In the genomic region with DNA sequence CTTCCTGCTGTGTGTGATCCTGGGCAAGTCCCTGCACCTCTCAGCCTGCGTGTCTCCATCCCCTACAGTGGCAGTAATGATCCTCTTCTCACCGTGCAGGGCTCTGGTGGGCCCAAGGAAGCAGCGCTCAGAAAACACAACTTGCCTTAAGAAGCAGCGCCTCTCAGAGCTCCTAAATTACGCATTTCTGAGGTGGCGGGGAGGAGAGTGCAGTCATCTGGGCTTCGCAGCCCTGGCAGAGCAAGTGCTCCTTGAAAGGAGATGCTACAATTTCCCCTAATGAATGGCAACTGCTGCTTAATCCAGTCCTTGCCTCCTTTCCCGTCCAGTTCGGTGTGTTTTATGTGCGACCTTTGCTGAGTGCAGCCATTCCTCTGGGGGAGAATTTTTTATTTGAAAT, we compare ENCODE assay signal across 1 cellular context.
TF ChIP-seq lines count a peak whose summit lies in the region.

No MANE protein-coding gene starts in this region.

TF ChIP-seq in WTC11, 78 proteins besides CTCF, POLR2A, EP300 and RAD21 (continued from another document):
- TF ChIP-seq, protein P1, sequence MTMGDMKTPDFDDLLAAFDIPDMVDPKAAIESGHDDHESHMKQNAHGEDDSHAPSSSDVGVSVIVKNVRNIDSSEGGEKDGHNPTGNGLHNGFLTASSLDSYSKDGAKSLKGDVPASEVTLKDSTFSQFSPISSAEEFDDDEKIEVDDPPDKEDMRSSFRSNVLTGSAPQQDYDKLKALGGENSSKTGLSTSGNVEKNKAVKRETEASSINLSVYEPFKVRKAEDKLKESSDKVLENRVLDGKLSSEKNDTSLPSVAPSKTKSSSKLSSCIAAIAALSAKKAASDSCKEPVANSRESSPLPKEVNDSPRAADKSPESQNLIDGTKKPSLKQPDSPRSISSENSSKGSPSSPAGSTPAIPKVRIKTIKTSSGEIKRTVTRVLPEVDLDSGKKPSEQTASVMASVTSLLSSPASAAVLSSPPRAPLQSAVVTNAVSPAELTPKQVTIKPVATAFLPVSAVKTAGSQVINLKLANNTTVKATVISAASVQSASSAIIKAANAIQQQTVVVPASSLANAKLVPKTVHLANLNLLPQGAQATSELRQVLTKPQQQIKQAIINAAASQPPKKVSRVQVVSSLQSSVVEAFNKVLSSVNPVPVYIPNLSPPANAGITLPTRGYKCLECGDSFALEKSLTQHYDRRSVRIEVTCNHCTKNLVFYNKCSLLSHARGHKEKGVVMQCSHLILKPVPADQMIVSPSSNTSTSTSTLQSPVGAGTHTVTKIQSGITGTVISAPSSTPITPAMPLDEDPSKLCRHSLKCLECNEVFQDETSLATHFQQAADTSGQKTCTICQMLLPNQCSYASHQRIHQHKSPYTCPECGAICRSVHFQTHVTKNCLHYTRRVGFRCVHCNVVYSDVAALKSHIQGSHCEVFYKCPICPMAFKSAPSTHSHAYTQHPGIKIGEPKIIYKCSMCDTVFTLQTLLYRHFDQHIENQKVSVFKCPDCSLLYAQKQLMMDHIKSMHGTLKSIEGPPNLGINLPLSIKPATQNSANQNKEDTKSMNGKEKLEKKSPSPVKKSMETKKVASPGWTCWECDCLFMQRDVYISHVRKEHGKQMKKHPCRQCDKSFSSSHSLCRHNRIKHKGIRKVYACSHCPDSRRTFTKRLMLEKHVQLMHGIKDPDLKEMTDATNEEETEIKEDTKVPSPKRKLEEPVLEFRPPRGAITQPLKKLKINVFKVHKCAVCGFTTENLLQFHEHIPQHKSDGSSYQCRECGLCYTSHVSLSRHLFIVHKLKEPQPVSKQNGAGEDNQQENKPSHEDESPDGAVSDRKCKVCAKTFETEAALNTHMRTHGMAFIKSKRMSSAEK (CRISPR knock-in tag; IDR thresholded peaks at IDR 0.05; ENCODE audit: borderline replicate concordance) = no peak
- TF ChIP-seq, protein P2, sequence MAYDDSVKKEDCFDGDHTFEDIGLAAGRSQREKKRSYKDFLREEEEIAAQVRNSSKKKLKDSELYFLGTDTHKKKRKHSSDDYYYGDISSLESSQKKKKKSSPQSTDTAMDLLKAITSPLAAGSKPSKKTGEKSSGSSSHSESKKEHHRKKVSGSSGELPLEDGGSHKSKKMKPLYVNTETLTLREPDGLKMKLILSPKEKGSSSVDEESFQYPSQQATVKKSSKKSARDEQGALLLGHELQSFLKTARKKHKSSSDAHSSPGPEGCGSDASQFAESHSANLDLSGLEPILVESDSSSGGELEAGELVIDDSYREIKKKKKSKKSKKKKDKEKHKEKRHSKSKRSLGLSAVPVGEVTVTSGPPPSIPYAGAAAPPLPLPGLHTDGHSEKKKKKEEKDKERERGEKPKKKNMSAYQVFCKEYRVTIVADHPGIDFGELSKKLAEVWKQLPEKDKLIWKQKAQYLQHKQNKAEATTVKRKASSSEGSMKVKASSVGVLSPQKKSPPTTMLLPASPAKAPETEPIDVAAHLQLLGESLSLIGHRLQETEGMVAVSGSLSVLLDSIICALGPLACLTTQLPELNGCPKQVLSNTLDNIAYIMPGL (CRISPR knock-in tag; IDR thresholded peaks at IDR 0.05) = no peak
- TF ChIP-seq, protein P3, sequence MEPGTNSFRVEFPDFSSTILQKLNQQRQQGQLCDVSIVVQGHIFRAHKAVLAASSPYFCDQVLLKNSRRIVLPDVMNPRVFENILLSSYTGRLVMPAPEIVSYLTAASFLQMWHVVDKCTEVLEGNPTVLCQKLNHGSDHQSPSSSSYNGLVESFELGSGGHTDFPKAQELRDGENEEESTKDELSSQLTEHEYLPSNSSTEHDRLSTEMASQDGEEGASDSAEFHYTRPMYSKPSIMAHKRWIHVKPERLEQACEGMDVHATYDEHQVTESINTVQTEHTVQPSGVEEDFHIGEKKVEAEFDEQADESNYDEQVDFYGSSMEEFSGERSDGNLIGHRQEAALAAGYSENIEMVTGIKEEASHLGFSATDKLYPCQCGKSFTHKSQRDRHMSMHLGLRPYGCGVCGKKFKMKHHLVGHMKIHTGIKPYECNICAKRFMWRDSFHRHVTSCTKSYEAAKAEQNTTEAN (CRISPR knock-in tag; IDR thresholded peaks at IDR 0.05) = no peak
- TF ChIP-seq RORB (CRISPR knock-in tag; IDR thresholded peaks at IDR 0.05) = no peak
- TF ChIP-seq, protein P4, sequence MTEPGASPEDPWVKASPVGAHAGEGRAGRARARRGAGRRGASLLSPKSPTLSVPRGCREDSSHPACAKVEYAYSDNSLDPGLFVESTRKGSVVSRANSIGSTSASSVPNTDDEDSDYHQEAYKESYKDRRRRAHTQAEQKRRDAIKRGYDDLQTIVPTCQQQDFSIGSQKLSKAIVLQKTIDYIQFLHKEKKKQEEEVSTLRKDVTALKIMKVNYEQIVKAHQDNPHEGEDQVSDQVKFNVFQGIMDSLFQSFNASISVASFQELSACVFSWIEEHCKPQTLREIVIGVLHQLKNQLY (CRISPR knock-in tag; IDR thresholded peaks at IDR 0.05) = no peak
